In genomic region chr5:172051643-172052362, GRCh38 we compare ENCODE assay signal across 11 cellular contexts. TPM values are rescaled to one million over a fixed set of nuclear protein-coding genes. Genes with fewer than 3 reads are reported as not detected.
DNase-seq lines count a peak whose midpoint lies in the region; ATAC-seq and TF ChIP-seq lines count a peak whose summit lies in the region.
"Had no signal": no experiment of that assay in that cellular context is flagged by ENCODE, and none has a peak within 500 bp of the region (broad histone marks: within the 10 kb centered on the region; RNA-seq: fewer than 3 reads in every experiment).

No MANE protein-coding gene starts in this region.

- 94% methylated on average over 16 of the region's 16 CpGs for WGBS in mesenchymal stem cell
- 55 to 60% methylated on average over 16 of the region's 16 CpGs for WGBS in tibial nerve, 2 donors

- H2BK5ac ChIP-seq in mesenchymal stem cell (ENCODE audit: low read depth, low read length, poor library complexity, severe bottlenecking) = no peak overlapping the region

- H3K79me1 ChIP-seq in mesenchymal stem cell (replicated peaks; ENCODE audit: low read length, poor library complexity, severe bottlenecking) = peaks cover 18% of the 10 kb centered on the region

- peaks cover 3% of the 10 kb centered on the region for H3K4me1 Mint-ChIP-seq in activated naive CD4-positive, alpha-beta T cell treated with anti-CD3 and anti-CD28 coated beads, Interleukin-2, amount 10 ng/mL, durations not matched to agents 7 days and 5 days
- H3K4me1 Mint-ChIP-seq in brain = peaks cover 22% of the 10 kb centered on the region

- H3K4me1 ChIP-seq in mesenchymal stem cell (ENCODE audit: control insufficient read depth, insufficient read depth, low read depth, low read length) (peaks cover 7% of the 10 kb centered on the region), tibial nerve (peaks cover 0 to 16% (median 2%) of the 10 kb centered on the region in 4 donors)

- peak overlapping the region; percentile 78 for H3K9ac ChIP-seq in mesenchymal stem cell (ENCODE audit: low read length)

- H2BK15ac ChIP-seq in mesenchymal stem cell (ENCODE audit: low read depth, poor library complexity, severe bottlenecking) = no peak overlapping the region

- no peak for TF ChIP-seq POLR2A in tibial nerve (IDR thresholded peaks at IDR 0.05)

- ATAC-seq in HG03342 (IDR thresholded peaks at IDR 0.05; ENCODE audit: unreplicated experiment) = no peak
- ATAC-seq in HG02885 (IDR thresholded peaks at IDR 0.05; ENCODE audit: poor library complexity, unreplicated experiment) = no peak
- ATAC-seq: stimulated activated naive CD8-positive, alpha-beta T cell treated with anti-CD3 and anti-CD28 coated beads, Interleukin-15, Interleukin-2, amounts not matched to agents 100 U/mL and 50 U/mL, for 24 hours had no signal

- H3K27me3 Mint-ChIP-seq in activated naive CD4-positive, alpha-beta T cell treated with anti-CD3 and anti-CD28 coated beads, Interleukin-2, amount 10 ng/mL, durations not matched to agents 7 days and 5 days = no peaks in the 10 kb centered on the region
- peaks cover 6% of the 10 kb centered on the region for H3K27me3 Mint-ChIP-seq in brain

- no peak for TF ChIP-seq CTCF in brain (conservative IDR thresholded peaks at IDR 0.05)
- TF ChIP-seq CTCF in tibial nerve (IDR thresholded peaks at IDR 0.05) = no peak

- H2BK12ac ChIP-seq in mesenchymal stem cell (ENCODE audit: low read length in 2 of 2) = no peak overlapping the region

- H2BK120ac ChIP-seq in mesenchymal stem cell (ENCODE audit: low read depth, low read length) = no peak overlapping the region

- CTCF ChIA-PET in activated naive CD4-positive, alpha-beta T cell treated with anti-CD3 and anti-CD28 coated beads, Interleukin-2, amount 10 ng/mL, durations not matched to agents 7 days and 5 days (lab: Charles Lee) = interaction anchor here (1.0 kb wide), 1 partner anchor 140 kb away, joined by 4 read pairs; no protein-coding TSS in a partner anchor

- no peaks in the 10 kb centered on the region for H3K9me3 Mint-ChIP-seq in activated naive CD4-positive, alpha-beta T cell treated with anti-CD3 and anti-CD28 coated beads, Interleukin-2, amount 10 ng/mL, durations not matched to agents 7 days and 5 days
- H3K9me3 Mint-ChIP-seq in brain = no peaks in the 10 kb centered on the region
- H3K9me3 Mint-ChIP-seq: T-helper 2 cell treated with Interferon-gamma antibody and Interleukin-4, amounts not matched to agents 5 μg/mL and 100 μg/mL, for 36 hours had no signal

- H3K36me3 Mint-ChIP-seq in activated naive CD4-positive, alpha-beta T cell treated with anti-CD3 and anti-CD28 coated beads, Interleukin-2, amount 10 ng/mL, durations not matched to agents 7 days and 5 days = peaks cover 75% of the 10 kb centered on the region
- H3K36me3 Mint-ChIP-seq in brain = peaks cover 32% of the 10 kb centered on the region

- H3K36me3 ChIP-seq in mesenchymal stem cell (ENCODE audit: control insufficient read depth in 1 of 2, insufficient read depth in 2 of 2, low read depth in 1 of 2, low read length in 2 of 2) = peaks cover 71 to 82% of the 10 kb centered on the region in 2 experiments
- peaks cover 0 to 95% (median 13%) of the 10 kb centered on the region in 3 donors for H3K36me3 ChIP-seq in tibial nerve

- peak in 1 of 2 donors; percentile 22 for TF ChIP-seq EP300 in tibial nerve (IDR thresholded peaks at IDR 0.05)

- H4K8ac ChIP-seq in mesenchymal stem cell (ENCODE audit: low read length) = no peak overlapping the region

- H4K91ac ChIP-seq in mesenchymal stem cell (ENCODE audit: low read length) = no peak overlapping the region

- no peak overlapping the region for H3K4me3 Mint-ChIP-seq in activated naive CD4-positive, alpha-beta T cell treated with anti-CD3 and anti-CD28 coated beads, Interleukin-2, amount 10 ng/mL, durations not matched to agents 7 days and 5 days
- H3K4me3 Mint-ChIP-seq in brain = no peak overlapping the region
- H3K4me3 Mint-ChIP-seq: T-helper 2 cell treated with Interferon-gamma antibody and Interleukin-4, amounts not matched to agents 5 μg/mL and 100 μg/mL, for 36 hours had no signal

- H3K27ac ChIP-seq in mesenchymal stem cell (ENCODE audit: low read length, poor library complexity, severe bottlenecking) (no peak overlapping the region), tibial nerve (peak overlapping the region in 3 of 4 donors; percentile 23 to 83 (median 75))

- H3K27me3 ChIP-seq in mesenchymal stem cell (ENCODE audit: control insufficient read depth in 1 of 2, insufficient read depth in 1 of 2, low read length in 2 of 2) = no peaks in the 10 kb centered on the region
- H3K27me3 ChIP-seq in tibial nerve = no peaks in the 10 kb centered on the region

- no peak overlapping the region for H3K4ac ChIP-seq in mesenchymal stem cell (ENCODE audit: low read depth in 1 of 2, low read length in 2 of 2)

- H3K4me3 ChIP-seq in mesenchymal stem cell (ENCODE audit: insufficient read depth in 1 of 2, low read depth in 1 of 2, low read length in 2 of 2) (peak overlapping the region in 1 of 2 experiments; percentile 15), tibial nerve (no peak overlapping the region)

- H3K4me2 ChIP-seq in mesenchymal stem cell (ENCODE audit: low read length, poor library complexity, severe bottlenecking) = no peak overlapping the region

- H3K27ac Mint-ChIP-seq in activated naive CD4-positive, alpha-beta T cell treated with anti-CD3 and anti-CD28 coated beads, Interleukin-2, amount 10 ng/mL, durations not matched to agents 7 days and 5 days = peak overlapping the region; percentile 5
- H3K27ac Mint-ChIP-seq in brain = peak overlapping the region in 3 of 5 experiments; percentile 28 to 66 (median 40)
- H3K27ac Mint-ChIP-seq: T-helper 2 cell treated with Interferon-gamma antibody and Interleukin-4, amounts not matched to agents 5 μg/mL and 100 μg/mL, for 36 hours had no signal

- intact Hi-C loops in head of caudate nucleus (cut with DNase I) = no loop called here

- H3K9me3 ChIP-seq in mesenchymal stem cell (ENCODE audit: control insufficient read depth, low read length) (no peaks in the 10 kb centered on the region), tibial nerve (no peaks in the 10 kb centered on the region)

- no peak overlapping the region for H2AFZ ChIP-seq in mesenchymal stem cell (ENCODE audit: low read depth, low read length)

- H3K18ac ChIP-seq in mesenchymal stem cell (ENCODE audit: low read depth in 1 of 2, low read length in 2 of 2) = no peak overlapping the region

- H2AK5ac ChIP-seq in mesenchymal stem cell (ENCODE audit: low read length, severe bottlenecking) = no peak overlapping the region

- DNase-seq in activated naive CD4-positive, alpha-beta T cell treated with anti-CD3 and anti-CD28 coated beads, Interleukin-2, amount 10 ng/mL, durations not matched to agents 7 days and 5 days = no peak
- no peak for DNase-seq in activated naive CD4-positive, alpha-beta T cell (lab: John Stamatoyannopoulos, UW)
- no peak for DNase-seq in mesenchymal stem cell
- no peak for DNase-seq in tibial nerve (ENCODE audit: low spot score in 2 of 2)
- no peak for DNase-seq in head of caudate nucleus
- DNase-seq: DMS53; stimulated activated naive CD8-positive, alpha-beta T cell treated with anti-CD3 and anti-CD28 coated beads, Interleukin-15, Interleukin-2, amounts not matched to agents 100 U/mL and 50 U/mL, for 24 hours had no signal

- no peak overlapping the region for H3K14ac ChIP-seq in mesenchymal stem cell (ENCODE audit: low read length in 2 of 2)

- H3K23ac ChIP-seq in mesenchymal stem cell (ENCODE audit: low read length in 2 of 2) = no peak overlapping the region

RNA-seq across cellular contexts. Expression of gene FBXW11, which starts 45.4 kb away (rescaled TPM):
- polyA plus RNA-seq in brain (ENCODE audit: insufficient read depth, low read depth, low replicate concordance) = 49.0 TPM
- 30.2 TPM for polyA plus RNA-seq in mesenchymal stem cell (2013, experiment 1 of 2)
- polyA plus RNA-seq in mesenchymal stem cell (2013, experiment 2 of 2) = 28.7 TPM
- total RNA-seq in tibial nerve = 10 to 100 TPM; 49.2 to 96.4 (median 73.4) TPM
